15 cellular contexts compared by ENCODE assay signal in the genomic region with DNA sequence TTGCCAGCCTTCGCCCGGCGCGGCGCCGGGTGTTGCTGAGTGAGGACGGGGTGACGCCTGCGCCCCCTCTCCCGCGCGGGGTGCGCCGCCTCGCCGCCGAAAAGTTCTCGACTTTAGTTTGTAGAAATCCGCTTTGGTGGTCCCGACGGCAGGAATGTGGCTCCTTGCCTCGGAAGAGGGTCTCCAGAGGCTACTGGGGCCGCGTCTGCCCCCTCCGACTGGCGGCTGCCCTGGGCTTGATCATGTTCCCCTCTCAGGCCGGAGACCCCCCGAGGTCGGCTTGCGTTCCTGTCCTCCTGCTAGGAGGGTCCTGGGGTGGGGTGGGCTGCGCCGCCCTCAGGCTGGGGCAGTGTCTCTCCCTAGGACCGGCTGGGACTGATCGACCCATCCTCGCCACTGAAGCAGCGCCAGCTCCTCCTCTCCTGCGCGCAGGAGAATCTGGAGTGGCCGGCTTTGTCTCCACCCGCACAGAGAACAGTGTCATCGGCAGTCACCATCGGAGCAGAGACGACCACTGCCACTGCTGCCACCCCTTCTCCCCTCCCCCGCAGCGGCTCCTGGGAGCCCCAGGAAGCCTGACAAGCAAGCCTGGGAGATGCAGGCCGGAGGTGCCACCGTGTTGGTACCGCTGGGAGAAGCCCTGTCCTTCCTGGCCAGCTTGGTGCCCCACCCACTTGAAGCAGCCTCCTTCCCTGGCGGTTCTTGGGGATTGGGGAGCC. TPM values are rescaled to one million over a fixed set of nuclear protein-coding genes. Genes with fewer than 3 reads are reported as not detected.
DNase-seq lines count a peak whose midpoint lies in the region; ATAC-seq and TF ChIP-seq lines count a peak whose summit lies in the region.
"Had no signal": no experiment of that assay in that cellular context is flagged by ENCODE, and none has a peak within 500 bp of the region (broad histone marks: within the 10 kb centered on the region; RNA-seq: fewer than 3 reads in every experiment).

No MANE protein-coding gene starts in this region.

- H3K4me3 Mint-ChIP-seq in MCF 10A (ENCODE audit: unreplicated experiment) (no peak overlapping the region), natural killer cell (no peak overlapping the region), immature natural killer cell (no peak overlapping the region)

- H3K4me3 ChIP-seq in breast epithelium: peak overlapping the region; percentile 4 to 53 (median 34)
- H3K4me3 ChIP-seq in ectodermal cell (ENCODE audit: insufficient read depth, low read depth, low read length): peak overlapping the region; percentile 14
- peak overlapping the region; percentile 14 for H3K4me3 ChIP-seq in mesodermal cell (ENCODE audit: extremely low read depth, insufficient read depth, low read length, poor library complexity, severe bottlenecking)
- H3K4me3 ChIP-seq in thymus (ENCODE audit: low read length): peak overlapping the region; percentile 19
- no peak overlapping the region for H3K4me3 ChIP-seq in lower leg skin (ENCODE audit: low read depth, poor library complexity, severe bottlenecking)
- H3K4me3 ChIP-seq: vagina had no signal

- H3K27me3 Mint-ChIP-seq in MCF 10A (ENCODE audit: insufficient read depth, unreplicated experiment) (peaks cover 51% of the 10 kb centered on the region), natural killer cell (ENCODE audit: low read depth in 2 of 2) (peaks cover 42 to 50% of the 10 kb centered on the region in 2 donors), immature natural killer cell (ENCODE audit: low read depth in 3 of 3) (peaks cover 14 to 34% (median 20%) of the 10 kb centered on the region in 3 donors)

- intact Hi-C loops in breast epithelium (cut with DNase I; ENCODE audit: low total_unique reads) (no loop called here), MCF 10A (cut with micrococcal nuclease) (no loop called here), lower leg skin (cut with DNase I; ENCODE audit: low total_unique reads) (loop anchor here (10.0 kb wide), 1 partner anchor 208 kb away; no protein-coding TSS in a partner anchor), natural killer cell (cut with micrococcal nuclease) (no loop called here)

- H3K36me3 ChIP-seq in breast epithelium (no peaks in the 10 kb centered on the region), ectodermal cell (ENCODE audit: control insufficient read depth, insufficient read depth, low read length) (no peaks in the 10 kb centered on the region), mesodermal cell (ENCODE audit: control insufficient read depth, insufficient read depth, low read length) (no peaks in the 10 kb centered on the region), thymus (ENCODE audit: control insufficient read depth, insufficient read depth) (no peaks in the 10 kb centered on the region)
- H3K36me3 ChIP-seq: vagina had no signal

- TF ChIP-seq POLR2A in breast epithelium (IDR thresholded peaks at IDR 0.05) (no peak), lower leg skin (IDR thresholded peaks at IDR 0.05) (no peak)

- H3K27ac ChIP-seq in breast epithelium (no peak overlapping the region), ectodermal cell (ENCODE audit: insufficient read depth, low read depth, low read length, poor library complexity, severe bottlenecking) (no peak overlapping the region), mesodermal cell (ENCODE audit: low read depth, low read length, severe bottlenecking) (no peak overlapping the region), thymus (ENCODE audit: low read depth) (no peak overlapping the region)
- H3K27ac ChIP-seq: vagina had no signal

- no peak overlapping the region for H3K27ac Mint-ChIP-seq in MCF 10A (ENCODE audit: low read depth, unreplicated experiment)
- H3K27ac Mint-ChIP-seq in natural killer cell: no peak overlapping the region
- H3K27ac Mint-ChIP-seq in immature natural killer cell: no peak overlapping the region

- peaks cover 0 to 58% of the 10 kb centered on the region in 2 donors for H3K27me3 ChIP-seq in breast epithelium
- H3K27me3 ChIP-seq in ectodermal cell (ENCODE audit: control insufficient read depth, insufficient read depth, low read length, poor library complexity, severe bottlenecking): peaks cover 89% of the 10 kb centered on the region
- peaks cover 52% of the 10 kb centered on the region for H3K27me3 ChIP-seq in thymus (ENCODE audit: control insufficient read depth, insufficient read depth)
- H3K27me3 ChIP-seq: vagina had no signal

- ATAC-seq in natural killer cell: no peak

- POLR2A ChIA-PET in MCF 10A (lab: Yijun Ruan, JAX): no interaction called here

- DNase-seq in breast epithelium (ENCODE audit: low spot score in 2 of 2) (no peak), MCF 10A (ENCODE audit: unreplicated experiment) (no peak), lower leg skin (ENCODE audit: low spot score in 2 of 2) (no peak), natural killer cell (no peak), immature natural killer cell (no peak)
- DNase-seq: activated CD4-positive, CD25-positive, alpha-beta regulatory T cell; DMS153; foreskin fibroblast; NCI-H187; nucleus accumbens had no signal

- H3K9me3 Mint-ChIP-seq in MCF 10A (ENCODE audit: unreplicated experiment) (no peaks in the 10 kb centered on the region), natural killer cell (no peaks in the 10 kb centered on the region), immature natural killer cell (no peaks in the 10 kb centered on the region)

- H3K36me3 Mint-ChIP-seq in MCF 10A (ENCODE audit: insufficient read depth, unreplicated experiment): no peaks in the 10 kb centered on the region
- no peaks in the 10 kb centered on the region for H3K36me3 Mint-ChIP-seq in natural killer cell
- H3K36me3 Mint-ChIP-seq in immature natural killer cell: no peaks in the 10 kb centered on the region

- BruUV-seq in MCF 10A (replicated peaks; lab: Mats Ljungman, UMichigan): no TSS peak

- H3K4me1 Mint-ChIP-seq in MCF 10A (ENCODE audit: insufficient read depth, unreplicated experiment): no peaks in the 10 kb centered on the region
- no peaks in the 10 kb centered on the region for H3K4me1 Mint-ChIP-seq in natural killer cell
- H3K4me1 Mint-ChIP-seq in immature natural killer cell: no peaks in the 10 kb centered on the region

- H3K9me3 ChIP-seq in breast epithelium: no peaks in the 10 kb centered on the region
- H3K9me3 ChIP-seq in ectodermal cell (ENCODE audit: control insufficient read depth, low read length): no peaks in the 10 kb centered on the region
- H3K9me3 ChIP-seq in mesodermal cell (ENCODE audit: control insufficient read depth, low read length): no peaks in the 10 kb centered on the region
- H3K9me3 ChIP-seq in thymus (ENCODE audit: control insufficient read depth): no peaks in the 10 kb centered on the region
- H3K9me3 ChIP-seq: vagina had no signal

- TF ChIP-seq CTCF in breast epithelium (IDR thresholded peaks at IDR 0.05) (no peak), MCF 10A (IDR thresholded peaks at IDR 0.05; ENCODE audit: unreplicated experiment) (no peak), lower leg skin (IDR thresholded peaks at IDR 0.05) (no peak), natural killer cell (IDR thresholded peaks at IDR 0.05) (no peak)

- H3K4me1 ChIP-seq in breast epithelium (peaks cover 0 to 13% of the 10 kb centered on the region in 2 donors), ectodermal cell (ENCODE audit: control insufficient read depth, insufficient read depth, low read length) (peaks cover 11% of the 10 kb centered on the region), mesodermal cell (ENCODE audit: control insufficient read depth, insufficient read depth, low read length, poor library complexity, severe bottlenecking) (peaks cover 12% of the 10 kb centered on the region), thymus (ENCODE audit: control insufficient read depth, insufficient read depth, low read length) (peaks cover 10% of the 10 kb centered on the region)

- WGBS in ectodermal cell, 2 experiments: 12 to 13% methylated on average over 49 of the region's 49 CpGs
- whole genome bisulfite sequencing in mesodermal cell (ENCODE audit: insufficient coverage in 2 of 2), 2 experiments: 10 to 14% methylated on average over 37 to 45 of the region's 49 CpGs
- WGBS in thymus: 9% methylated on average over 49 of the region's 49 CpGs
- WGBS in lower leg skin, 2 donors: 4 to 15% methylated on average over 17 to 28 of the region's 49 CpGs

- CTCF ChIA-PET in MCF 10A (lab: Yijun Ruan, JAX): interaction anchor here (0.7 to 1.4 kb wide), 3 partner anchors 10 to 55 kb away, joined by 3 read pairs; no protein-coding TSS in a partner anchor

RNA-seq across cellular contexts. Expression of gene SLC30A2, which starts 0.6 kb away (rescaled TPM):
- 1 to 10 TPM in 1 of 3 donors, under 1 TPM in 2; 0.16 to 1.3 (median 0.33) TPM for total RNA-seq in breast epithelium
- not detected in 2 replicates for total RNA-seq in MCF 10A (2022)
- not detected for polyA plus RNA-seq in ectodermal cell (2013, experiment 1 of 4)
- not detected for polyA plus RNA-seq in ectodermal cell (2013, experiment 2 of 4)
- polyA plus RNA-seq in ectodermal cell (2013, experiment 3 of 4): not detected
- polyA plus RNA-seq in ectodermal cell (2013, experiment 4 of 4): 0.08 TPM
- not detected for polyA plus RNA-seq in mesodermal cell (2013, experiment 1 of 2)
- polyA plus RNA-seq in mesodermal cell (2013, experiment 2 of 2): not detected
- 0.41 TPM for polyA plus RNA-seq in thymus
- total RNA-seq in lower leg skin: 1 to 10 TPM in 1 of 4 donors, under 1 TPM in 3; 0.13 to 1.8 (median 0.42) TPM
- total RNA-seq in natural killer cell: not detected
- not detected for polyA plus RNA-seq in immature natural killer cell
- total RNA-seq: LHCN-M2, vagina had no signal

RNA-seq across cellular contexts. Expression of gene TRIM63, which starts 21.0 kb away (rescaled TPM):
- 1 to 10 TPM in 2 of 3 donors, not detected in 1; 2.2 to 4.0 TPM for total RNA-seq in breast epithelium
- total RNA-seq in MCF 10A (2022): not detected in 2 replicates
- polyA plus RNA-seq in ectodermal cell (2013, experiment 1 of 4): 0.30 TPM
- polyA plus RNA-seq in ectodermal cell (2013, experiment 2 of 4): 0.46 TPM
- 0.16 TPM for polyA plus RNA-seq in ectodermal cell (2013, experiment 3 of 4)
- not detected for polyA plus RNA-seq in ectodermal cell (2013, experiment 4 of 4)
- 0.37 TPM for polyA plus RNA-seq in mesodermal cell (2013, experiment 1 of 2)
- 0.40 TPM for polyA plus RNA-seq in mesodermal cell (2013, experiment 2 of 2)
- polyA plus RNA-seq in thymus: 1.0 TPM
- total RNA-seq in lower leg skin: 1 to 10 TPM in 3 of 4 donors, under 1 TPM in 1; 0.21 to 2.5 (median 2.1) TPM
- total RNA-seq in natural killer cell: not detected
- under 1 TPM in 1 of 3 donors, not detected in 2; 0.14 TPM for polyA plus RNA-seq in immature natural killer cell
- total RNA-seq: LHCN-M2, vagina had no signal

RNA-seq across cellular contexts. Expression of gene EXTL1, which starts 24.9 kb away (rescaled TPM):
- 1 to 10 TPM in 1 of 3 donors, under 1 TPM in 1, not detected in 1; 0.98 to 2.8 TPM for total RNA-seq in breast epithelium
- not detected in 2 replicates for total RNA-seq in MCF 10A (2022)
- 1.8 TPM for polyA plus RNA-seq in ectodermal cell (2013, experiment 1 of 4)
- polyA plus RNA-seq in ectodermal cell (2013, experiment 2 of 4): 2.5 TPM
- polyA plus RNA-seq in ectodermal cell (2013, experiment 3 of 4): 1.9 TPM
- polyA plus RNA-seq in ectodermal cell (2013, experiment 4 of 4): 3.4 TPM
- polyA plus RNA-seq in mesodermal cell (2013, experiment 1 of 2): 2.4 TPM
- 1.5 TPM for polyA plus RNA-seq in mesodermal cell (2013, experiment 2 of 2)
- polyA plus RNA-seq in thymus: 0.14 TPM
- 1 to 10 TPM in 2 of 4 donors, under 1 TPM in 2; 0.34 to 3.9 (median 2.2) TPM for total RNA-seq in lower leg skin
- not detected for total RNA-seq in natural killer cell
- polyA plus RNA-seq in immature natural killer cell: not detected

RNA-seq across cellular contexts. Expression of gene PAFAH2, which starts 48.6 kb away (rescaled TPM):
- total RNA-seq in breast epithelium: 10 to 100 TPM in 1 of 3 donors, 1 to 10 TPM in 2; 8.2 to 19.9 (median 9.8) TPM
- 12.8 and 22.3 TPM in 2 replicates for total RNA-seq in MCF 10A (2022)
- polyA plus RNA-seq in ectodermal cell (2013, experiment 1 of 4): 12.0 TPM
- 11.9 TPM for polyA plus RNA-seq in ectodermal cell (2013, experiment 2 of 4)
- polyA plus RNA-seq in ectodermal cell (2013, experiment 3 of 4): 11.9 TPM
- polyA plus RNA-seq in ectodermal cell (2013, experiment 4 of 4): 17.0 TPM
- 9.1 TPM for polyA plus RNA-seq in mesodermal cell (2013, experiment 1 of 2)
- 13.7 TPM for polyA plus RNA-seq in mesodermal cell (2013, experiment 2 of 2)
- polyA plus RNA-seq in thymus: 28.2 TPM
- total RNA-seq in lower leg skin: 10 to 100 TPM; 11.8 to 23.0 (median 17.1) TPM
- 10 to 100 TPM; 39.0 to 95.1 (median 68.6) TPM for total RNA-seq in natural killer cell
- polyA plus RNA-seq in immature natural killer cell: 10 to 100 TPM; 35.6 to 65.0 (median 37.9) TPM
